1 cellular context compared by ENCODE assay signal in the genomic region with DNA sequence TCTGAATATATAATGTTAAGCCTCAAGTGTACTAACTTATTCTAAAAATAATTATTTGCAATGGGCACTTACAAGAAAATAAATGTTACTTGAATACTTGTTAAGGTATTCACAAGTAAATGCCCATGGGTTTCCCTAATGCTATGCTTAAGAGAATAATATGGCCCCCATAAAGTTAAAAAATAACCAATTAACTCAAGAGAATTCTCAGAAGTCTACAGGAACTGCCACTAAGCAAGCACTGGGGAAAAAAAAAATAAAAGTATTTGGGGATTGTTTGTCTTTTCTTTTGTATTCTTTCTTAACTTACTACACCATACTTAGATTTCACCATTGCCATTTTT.
TF ChIP-seq lines count a peak whose summit lies in the region.

No MANE protein-coding gene starts in this region.

TF ChIP-seq in HepG2, 621 proteins besides CTCF, POLR2A, EP300 and RAD21:
- TF ChIP-seq ZNF563 (CRISPR knock-in tag; IDR thresholded peaks at IDR 0.05) (no peak), GTF2F1 (IDR thresholded peaks at IDR 0.05; ENCODE audit: low read length) (no peak), PAX8 (CRISPR knock-in tag; IDR thresholded peaks at IDR 0.05; ENCODE audit: borderline replicate concordance) (no peak), DNMT3B (CRISPR knock-in tag; conservative IDR thresholded peaks at IDR 0.05) (no peak), STAG1 (CRISPR knock-in tag; IDR thresholded peaks at IDR 0.05) (no peak)
- TF ChIP-seq, protein P1, sequence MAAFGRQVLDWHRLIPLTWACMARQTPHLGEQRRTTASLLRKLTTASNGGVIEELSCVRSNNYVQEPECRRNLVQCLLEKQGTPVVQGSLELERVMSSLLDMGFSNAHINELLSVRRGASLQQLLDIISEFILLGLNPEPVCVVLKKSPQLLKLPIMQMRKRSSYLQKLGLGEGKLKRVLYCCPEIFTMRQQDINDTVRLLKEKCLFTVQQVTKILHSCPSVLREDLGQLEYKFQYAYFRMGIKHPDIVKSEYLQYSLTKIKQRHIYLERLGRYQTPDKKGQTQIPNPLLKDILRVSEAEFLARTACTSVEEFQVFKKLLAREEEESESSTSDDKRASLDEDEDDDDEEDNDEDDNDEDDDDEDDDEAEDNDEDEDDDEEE (CRISPR knock-in tag; IDR thresholded peaks at IDR 0.05), result no peak
- TF ChIP-seq, protein P2, sequence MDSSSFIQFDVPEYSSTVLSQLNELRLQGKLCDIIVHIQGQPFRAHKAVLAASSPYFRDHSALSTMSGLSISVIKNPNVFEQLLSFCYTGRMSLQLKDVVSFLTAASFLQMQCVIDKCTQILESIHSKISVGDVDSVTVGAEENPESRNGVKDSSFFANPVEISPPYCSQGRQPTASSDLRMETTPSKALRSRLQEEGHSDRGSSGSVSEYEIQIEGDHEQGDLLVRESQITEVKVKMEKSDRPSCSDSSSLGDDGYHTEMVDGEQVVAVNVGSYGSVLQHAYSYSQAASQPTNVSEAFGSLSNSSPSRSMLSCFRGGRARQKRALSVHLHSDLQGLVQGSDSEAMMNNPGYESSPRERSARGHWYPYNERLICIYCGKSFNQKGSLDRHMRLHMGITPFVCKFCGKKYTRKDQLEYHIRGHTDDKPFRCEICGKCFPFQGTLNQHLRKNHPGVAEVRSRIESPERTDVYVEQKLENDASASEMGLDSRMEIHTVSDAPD (CRISPR knock-in tag; IDR thresholded peaks at IDR 0.05), result 0 out of 2 replicates have a peak, but pooled peaks have one; percentile 11
TF ChIP-seq in HepG2: peak in this region for 1.
